In the genomic region with DNA sequence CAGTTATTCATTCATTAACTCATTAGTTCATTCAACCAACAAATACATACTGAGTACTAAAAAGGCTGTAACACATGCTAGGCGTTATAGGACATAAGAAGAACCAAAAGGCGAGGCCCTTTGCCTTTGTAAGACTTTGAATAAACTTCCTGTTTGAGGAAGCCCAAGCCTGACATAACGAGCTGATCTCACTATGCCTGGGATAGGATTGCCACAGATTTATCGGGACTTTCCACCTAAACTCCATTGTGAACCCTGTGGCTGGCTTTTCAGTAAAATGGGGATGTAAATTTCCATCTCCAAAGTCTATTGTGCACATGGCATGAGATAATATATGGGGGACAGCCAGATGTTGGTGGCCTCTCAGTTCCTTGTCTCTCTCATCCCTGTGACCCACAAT, we compare ENCODE assay signal across 14 cellular contexts.
"Had no signal": no experiment of that assay in that cellular context is flagged by ENCODE, and none has a peak within 500 bp of the region (broad histone marks: within the 10 kb centered on the region; RNA-seq: fewer than 3 reads in every experiment).

No MANE protein-coding gene starts in this region.

- H3K27me3 ChIP-seq: transverse colon had no signal

- DNase-seq: activated CD4-positive, alpha-beta T cell treated with anti-CD3 and anti-CD28 coated beads for 1 hour; activated CD4-positive, alpha-beta T cell treated with anti-CD3 and anti-CD28 coated beads, Interleukin-2, amount 50 U/mL, for 4 hours; activated naive CD4-positive, alpha-beta T cell treated with Interleukin-2 at 50 U/mL for 16 hours; anterior cingulate cortex; islet precursor cell; right cardiac atrium; stimulated activated naive CD8-positive, alpha-beta T cell treated with anti-CD3 and anti-CD28 coated beads, Interleukin-15, Interleukin-2, amounts not matched to agents 100 U/mL and 50 U/mL, for 24 hours; T-helper 1 cell; T1000; transverse colon had no signal

- ATAC-seq: activated T-helper 17 cell treated with anti-CD3 and anti-CD28 coated beads, Interleukin-2, amount 50 U/mL, for 72 hours; natural killer cell treated with Interleukin-12 subunit alpha and Interleukin-12 subunit beta and Interleukin-15 and Interleukin-18, amount 100 ng/mL, for 72 hours; stimulated activated naive CD8-positive, alpha-beta T cell treated with anti-CD3 and anti-CD28 coated beads, Interleukin-15, Interleukin-2, amounts not matched to agents 100 U/mL and 50 U/mL, for 24 hours had no signal

- H3K4me3 ChIP-seq: prostate gland, skin epidermis, transverse colon had no signal

- H3K27ac ChIP-seq: prostate gland, skin epidermis, transverse colon had no signal

- H3K9me3 ChIP-seq: prostate gland, transverse colon had no signal

- H3K36me3 ChIP-seq: prostate gland, transverse colon had no signal

- H3K4me1 ChIP-seq: prostate gland, transverse colon had no signal
